ENCODE assay signal across 33 cellular contexts in the genomic region with DNA sequence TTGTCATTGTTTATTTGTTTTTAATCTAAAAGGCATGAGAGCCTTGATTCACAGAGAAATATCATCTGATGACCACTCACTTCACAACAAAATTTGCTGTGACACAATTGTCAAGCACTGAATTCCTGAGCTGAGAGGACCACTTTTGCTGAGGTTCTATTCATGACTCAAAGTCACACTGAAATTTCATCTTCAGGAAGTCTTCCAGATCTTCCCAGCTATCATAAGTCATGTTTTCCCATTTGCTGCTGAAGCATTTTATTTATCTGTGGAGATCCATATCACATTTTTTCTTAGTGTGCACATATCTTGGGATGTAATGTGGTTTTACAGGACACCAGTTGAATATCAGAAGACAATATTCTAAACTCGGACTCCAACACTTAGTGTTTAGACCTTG.
"Had no signal": no experiment of that assay in that cellular context is flagged by ENCODE, and none has a peak within 500 bp of the region (broad histone marks: within the 10 kb centered on the region; RNA-seq: fewer than 3 reads in every experiment).

No MANE protein-coding gene starts in this region.

- H3K4me3 ChIP-seq: adrenal gland, MG63, Peyer's patch, SJSA1 had no signal

- H3K4me2 ChIP-seq: SK-N-SH had no signal

- H3K36me3 ChIP-seq: adrenal gland, MG63, Peyer's patch, SJSA1 had no signal

- H3K4me1 Mint-ChIP-seq: activated CD4-positive, alpha-beta T cell treated with anti-CD3 and anti-CD28 coated beads for 36 hours; activated CD4-positive, alpha-beta T cell treated with anti-CD3 and anti-CD28 coated beads, Interleukin-2, amount 10 ng/mL, durations not matched to agents 7 days and 5 days; activated naive CD4-positive, alpha-beta T cell treated with anti-CD3 and anti-CD28 coated beads, Interleukin-2, amount 50 U/mL, for 24 hours; brain had no signal

- H3K4me3 Mint-ChIP-seq: activated CD4-positive, alpha-beta T cell treated with anti-CD3 and anti-CD28 coated beads for 36 hours; activated CD4-positive, alpha-beta T cell treated with anti-CD3 and anti-CD28 coated beads, Interleukin-2, amount 10 ng/mL, durations not matched to agents 7 days and 5 days; activated CD8-positive, alpha-beta T cell treated with anti-CD3 and anti-CD28 coated beads, Interleukin-2, amount 10 ng/mL, durations not matched to agents 7 days and 5 days; activated naive CD4-positive, alpha-beta T cell treated with anti-CD3 and anti-CD28 coated beads, Interleukin-2, amount 50 U/mL, for 24 hours; activated T-cell treated with anti-CD3 and anti-CD28 coated beads, Interleukin-2, amount 50 U/mL, for 24 hours; brain; T-helper 1 cell treated with Interleukin-12 subunit alpha and Interleukin-12 subunit beta and Interleukin-4 antibody, amounts not matched to agents 30 μg/mL and 1 μg/mL, for 36 hours; T-helper 2 cell treated with Interferon-gamma antibody and Interleukin-4, amounts not matched to agents 5 μg/mL and 100 μg/mL, for 36 hours; WTC11 had no signal

- H3K27ac ChIP-seq: Peyer's patch, SJSA1 had no signal

- H3K9ac ChIP-seq: SK-N-SH had no signal

- H3K9me3 Mint-ChIP-seq: activated naive CD4-positive, alpha-beta T cell treated with anti-CD3 and anti-CD28 coated beads, Interleukin-2, amount 50 U/mL, for 24 hours; activated T-cell treated with anti-CD3 and anti-CD28 coated beads, Interleukin-2, amount 50 U/mL, for 24 hours; activated T-helper 2 cell treated with anti-CD3 and anti-CD28 coated beads, Interferon-gamma antibody, Interleukin-2, Interleukin-4, amounts not matched to agents 10 μg/mL and 5 μg/mL and 100 μg/mL, durations not matched to agents 14 hours and 24 hours and 36 hours; T-helper 2 cell treated with Interferon-gamma antibody and Interleukin-4, amounts not matched to agents 5 μg/mL and 100 μg/mL, for 36 hours had no signal

- H3K27ac Mint-ChIP-seq: activated CD4-positive, alpha-beta T cell treated with anti-CD3 and anti-CD28 coated beads for 36 hours; activated CD4-positive, alpha-beta T cell treated with anti-CD3 and anti-CD28 coated beads, Interleukin-2, amount 10 ng/mL, durations not matched to agents 7 days and 5 days; activated CD8-positive, alpha-beta T cell treated with anti-CD3 and anti-CD28 coated beads, Interleukin-2, amount 10 ng/mL, durations not matched to agents 7 days and 5 days; activated naive CD4-positive, alpha-beta T cell treated with anti-CD3 and anti-CD28 coated beads, Interleukin-2, amount 50 U/mL, for 24 hours; activated T-cell treated with anti-CD3 and anti-CD28 coated beads, Interleukin-2, amount 50 U/mL, for 24 hours; activated T-helper 2 cell treated with anti-CD3 and anti-CD28 coated beads, Interferon-gamma antibody, Interleukin-2, Interleukin-4, amounts not matched to agents 10 μg/mL and 5 μg/mL and 100 μg/mL, durations not matched to agents 14 hours and 24 hours and 36 hours; brain; T-helper 1 cell treated with Interleukin-12 subunit alpha and Interleukin-12 subunit beta and Interleukin-4 antibody, amounts not matched to agents 30 μg/mL and 1 μg/mL, for 36 hours; T-helper 2 cell treated with Interferon-gamma antibody and Interleukin-4, amounts not matched to agents 5 μg/mL and 100 μg/mL, for 36 hours; WTC11 had no signal

- H3K9me3 ChIP-seq: adrenal gland, MG63, Peyer's patch, SK-N-SH had no signal

- H3K27me3 Mint-ChIP-seq: activated CD4-positive, alpha-beta T cell treated with anti-CD3 and anti-CD28 coated beads for 36 hours; activated CD4-positive, alpha-beta T cell treated with anti-CD3 and anti-CD28 coated beads, Interleukin-2, amount 10 ng/mL, durations not matched to agents 7 days and 5 days; activated naive CD4-positive, alpha-beta T cell treated with anti-CD3 and anti-CD28 coated beads, Interleukin-2, amount 50 U/mL, for 24 hours; activated T-cell treated with anti-CD3 and anti-CD28 coated beads, Interleukin-2, amount 50 U/mL, for 24 hours; brain had no signal

- H3K4me1 ChIP-seq: Peyer's patch had no signal

- DNase-seq: activated CD4-positive, alpha-beta T cell treated with anti-CD3 and anti-CD28 coated beads for 36 hours; activated CD4-positive, alpha-beta T cell treated with anti-CD3 and anti-CD28 coated beads, Interleukin-2, amount 10 ng/mL, durations not matched to agents 7 days and 5 days; activated CD4-positive, alpha-beta T cell treated with anti-CD3 and anti-CD28 coated beads, Interleukin-2, amount 50 U/mL, for 48 hours; activated CD8-positive, alpha-beta T cell treated with anti-CD3 and anti-CD28 coated beads, Interleukin-2, amount 10 ng/mL, durations not matched to agents 7 days and 5 days; activated gamma-delta T cell; activated naive CD4-positive, alpha-beta T cell treated with Interleukin-2 at 50 U/mL for 16 hours; activated T-cell treated with anti-CD3 and anti-CD28 coated beads, Interleukin-2, amount 50 U/mL, for 24 hours; adrenal gland; anterior cingulate cortex; caudate nucleus; cerebellar nuclear complex; Kasumi-1; MG63; NCI-H1048; NCI-H1105 treated with DMSO at 0.1 percent for 48 hours; NCI-H1436; NCI-H187; NCI-H2081; NCI-H226; NCI-H524 treated with DMSO at 0.1 percent for 48 hours; PC-3; Peyer's patch; RPMI8226; SHP77 treated with DMSO at 0.1 percent for 48 hours; SK-N-SH had no signal

- H3K9me2 ChIP-seq: SK-N-SH had no signal

- ATAC-seq: activated CD4-positive, alpha-beta T cell treated with anti-CD3 and anti-CD28 coated beads for 36 hours; activated CD4-positive, CD25-positive, alpha-beta regulatory T cell treated with anti-CD3 and anti-CD28 coated beads, Interleukin-2, amount 50 U/mL, for 24 hours; activated CD8-positive, alpha-beta T cell treated with anti-CD3 and anti-CD28 coated beads, Interleukin-2, amount 10 ng/mL, durations not matched to agents 7 days and 5 days; PC-3; WTC11 had no signal

- H3K27me3 ChIP-seq: adrenal gland, MG63, Peyer's patch, SJSA1 had no signal
